Comparison of ENCODE assay signal across 31 cellular contexts in genomic region chr12:76740501-76740900, GRCh38.
"Had no signal": no experiment of that assay in that cellular context is flagged by ENCODE, and none has a peak within 500 bp of the region (broad histone marks: within the 10 kb centered on the region; RNA-seq: fewer than 3 reads in every experiment).

No MANE protein-coding gene starts in this region.

- H3K36me3 ChIP-seq: ascending aorta, cardiac muscle cell had no signal

- H3K27ac ChIP-seq: ascending aorta, cardiac muscle cell, VCaP had no signal

- H3K4me1 ChIP-seq: ascending aorta had no signal

- H3K27me3 ChIP-seq: ascending aorta, cardiac muscle cell had no signal

- H3K4me3 ChIP-seq: ascending aorta, cardiac muscle cell had no signal

- DNase-seq: activated B cell treated with CpG ODN at 0.5 μM for 24 hours; activated CD4-positive, alpha-beta memory T cell treated with anti-CD3 and anti-CD28 coated beads for 36 hours; activated CD4-positive, alpha-beta T cell treated with anti-CD3 and anti-CD28 coated beads for 4 hours; activated CD4-positive, alpha-beta T cell treated with anti-CD3 and anti-CD28 coated beads, Interleukin-2, amount 10 ng/mL, durations not matched to agents 24 days and 14 days; activated CD4-positive, alpha-beta T cell treated with anti-CD3 and anti-CD28 coated beads, Interleukin-2, amount 50 U/mL, for 1 hour; activated CD4-positive, alpha-beta T cell treated with anti-CD3 and anti-CD28 coated beads, Interleukin-2, amount 50 U/mL, for 4 hours; activated CD4-positive, CD25-positive, alpha-beta regulatory T cell treated with anti-CD3 and anti-CD28 coated beads, Interleukin-2, amount 50 U/mL, for 72 hours; activated CD8-positive, alpha-beta memory T cell treated with anti-CD3 and anti-CD28 coated beads for 24 hours; activated CD8-positive, alpha-beta memory T cell treated with anti-CD3 and anti-CD28 coated beads, Interleukin-2, amount 10 ng/mL, durations not matched to agents 7 days and 5 days; activated CD8-positive, alpha-beta memory T cell treated with anti-CD3 and anti-CD28 coated beads, Interleukin-2, amount 50 U/mL, for 48 hours; activated CD8-positive, alpha-beta T cell treated with anti-CD3 and anti-CD28 coated beads, Interleukin-2, amount 10 ng/mL, durations not matched to agents 7 days and 5 days; activated effector memory CD4-positive, alpha-beta T cell treated with Interleukin-2 at 50 U/mL for 16 hours; activated gamma-delta T cell; activated naive CD4-positive, alpha-beta T cell treated with anti-CD3 and anti-CD28 coated beads, Interleukin-2, amount 10 ng/mL, durations not matched to agents 7 days and 5 days; activated naive CD4-positive, alpha-beta T cell treated with Interleukin-2 at 50 U/mL for 16 hours; activated naive CD8-positive, alpha-beta T cell treated with anti-CD3 and anti-CD28 coated beads, Interleukin-2, amount 10 ng/mL, durations not matched to agents 7 days and 5 days; activated naive CD8-positive, alpha-beta T cell treated with anti-CD3 and anti-CD28 coated beads, Interleukin-2, amount 50 U/mL, for 24 hours; activated T-cell treated with anti-CD3 and anti-CD28 coated beads, Interleukin-2, amount 50 U/mL, for 24 hours; activated T-cell treated with anti-CD3 and anti-CD28 coated beads, Interleukin-2, amount 50 U/mL, for 48 hours; amygdala; anterior cingulate cortex; caudate nucleus; cerebellar nuclear complex; T-helper 1 cell; T-helper 2 cell; T-helper 9 cell had no signal

- FAIRE-seq: bronchial epithelial cell, TTC549 had no signal
